ENCODE assay signal across 25 cellular contexts in the genomic region with DNA sequence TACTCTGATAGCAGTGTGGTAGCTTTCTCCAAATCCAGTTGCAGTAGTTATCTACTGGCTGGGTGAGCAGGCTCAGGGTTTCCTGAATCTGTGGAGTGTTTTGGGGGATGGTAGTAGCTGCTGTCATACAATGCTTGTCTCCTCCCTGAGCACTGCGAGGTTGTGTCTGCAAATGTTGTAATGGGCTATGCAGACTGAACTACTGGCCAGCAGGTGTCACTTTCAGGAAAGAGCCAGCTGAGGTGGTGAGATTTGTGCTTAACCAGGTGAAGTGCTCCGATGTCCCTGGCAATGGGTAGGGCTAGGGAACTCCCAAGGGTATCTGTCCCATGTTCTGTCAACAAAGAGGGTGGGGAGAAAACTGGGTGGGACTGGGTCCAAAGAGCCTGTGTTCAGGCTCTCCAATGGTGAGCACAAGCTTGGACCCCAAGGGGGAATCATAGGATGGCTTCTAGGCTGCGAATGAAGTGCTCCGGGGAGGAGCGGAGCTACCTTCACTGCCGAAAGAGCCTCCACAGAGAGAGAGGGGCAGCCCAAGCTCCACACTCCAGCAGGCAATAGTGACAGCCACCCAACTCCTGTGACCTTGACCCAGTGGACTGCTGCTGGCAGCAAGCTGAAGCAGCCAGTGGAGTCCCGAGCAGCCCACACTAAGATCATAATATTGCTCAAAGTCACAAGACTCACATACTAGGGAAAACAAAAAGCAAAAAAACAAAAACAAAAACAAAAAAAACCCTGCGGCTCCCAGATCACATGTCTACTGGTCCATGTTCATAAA.
DNase-seq lines count a peak whose midpoint lies in the region; FAIRE-seq and TF ChIP-seq lines count a peak whose summit lies in the region.
"Had no signal": no experiment of that assay in that cellular context is flagged by ENCODE, and none has a peak within 500 bp of the region (broad histone marks: within the 10 kb centered on the region; RNA-seq: fewer than 3 reads in every experiment).

No MANE protein-coding gene starts in this region.

- no peak overlapping the region; a peak in 1 of 7 replicates for H3K27ac Mint-ChIP-seq in H9
- H3K27ac Mint-ChIP-seq: activated T-helper 1 cell treated with anti-CD3 and anti-CD28 coated beads, Interleukin-12 subunit alpha, Interleukin-12 subunit beta, Interleukin-2, Interleukin-4 antibody, amounts not matched to agents 30 ng/mL and 10 ng/mL and 1 ng/mL, durations not matched to agents 14 hours and 24 hours and 36 hours; CD4-positive, alpha-beta T cell; IgD-negative memory B cell; T-helper 17 cell had no signal

- H3K18ac ChIP-seq in H9 (ENCODE audit: insufficient read length, low read depth, low read length) (no peak overlapping the region), H1 (ENCODE audit: extremely low read depth, low read length) (no peak overlapping the region), mesendoderm (ENCODE audit: low read length) (no peak overlapping the region)

- POLR2A ChIA-PET in H1 (lab: Charles Lee; ENCODE audit: partially characterized antibody), result no interaction called here

- peak; percentile 36 to 51 for TF ChIP-seq RAD21 in H1 (IDR thresholded peaks at IDR 0.05 in 1 of 2, conservative IDR thresholded peaks at IDR 0.05 in 1 of 2; ENCODE audit: low read depth in 2 of 2, low read length in 2 of 2)

- in situ Hi-C loops in transverse colon (cut with MboI; ENCODE audit: low pct_ligation_motif_present in 1 of 4, low pct_unique_long_range_greater_than_20kb in 1 of 4, low sequenced_read_pairs in 3 of 4), result no loop called here

- CTCF ChIA-PET in H1 (lab: Charles Lee; ENCODE audit: partially characterized antibody), result interaction anchor here (0.6 to 1.4 kb wide), 5 partner anchors 9 to 917 kb away, joined by 3 read pairs; no protein-coding TSS in a partner anchor

- no peak overlapping the region for H2AK5ac ChIP-seq in H9 (ENCODE audit: insufficient read length, low read length)
- no peak overlapping the region for H2AK5ac ChIP-seq in H1 (ENCODE audit: low read depth, low read length)
- H2AK5ac ChIP-seq in mesendoderm (ENCODE audit: low read length), result no peak overlapping the region

- no CpG with 5 or more reads among the region's 8 CpGs for WGBS in H9 (ENCODE audit: extremely low coverage, insufficient read length, low lambda C conversion rate)
- 89% methylated on average over 5 of the region's 8 CpGs; no CpG with 5 or more reads in 1 of the 2 experiments for WGBS in H1 (ENCODE audit: extremely low coverage in 1 of 2, insufficient coverage in 1 of 2, insufficient read length in 1 of 2, insufficient replicate concordance in 2 of 2, low coverage in 1 of 2, low lambda C conversion rate in 2 of 2, missing lambda C conversion rate in 1 of 2), 2 experiments
- WGBS in mesendoderm (ENCODE audit: extremely low coverage, insufficient coverage, low lambda C conversion rate), result no CpG with 5 or more reads among the region's 8 CpGs
- WGBS in tibial nerve, 2 donors, result 88 to 94% methylated on average over 8 of the region's 8 CpGs
- WGBS in transverse colon (ENCODE audit: low coverage in 1 of 2), 2 donors, result 71 to 81% methylated on average over 1 to 8 of the region's 8 CpGs

- H3K4me1 ChIP-seq in H9 (ENCODE audit: insufficient read depth, low read length), result no peaks in the 10 kb centered on the region
- H3K4me1 ChIP-seq in NT2/D1 (ENCODE audit: insufficient read depth, insufficient read length), result no peaks in the 10 kb centered on the region
- no peaks in the 10 kb centered on the region for H3K4me1 ChIP-seq in H1 (replicated peaks in 1 of 4; ENCODE audit: control insufficient read depth in 3 of 4, insufficient read depth in 4 of 4, low read length in 3 of 4)
- H3K4me1 ChIP-seq in mesendoderm (ENCODE audit: control insufficient read depth, low read depth, low read length), result no peaks in the 10 kb centered on the region
- no peaks in the 10 kb centered on the region for H3K4me1 ChIP-seq in tibial nerve
- H3K4me1 ChIP-seq in transverse colon, result no peaks in the 10 kb centered on the region
- H3K4me1 ChIP-seq: gastroesophageal sphincter had no signal

- TF ChIP-seq EP300 in H1 (IDR thresholded peaks at IDR 0.05; ENCODE audit: borderline replicate concordance in 1 of 2, low read depth in 2 of 2, low read length in 2 of 2) (no peak), tibial nerve (IDR thresholded peaks at IDR 0.05) (no peak), transverse colon (IDR thresholded peaks at IDR 0.05; ENCODE audit: low read depth) (no peak)

- no peak for FAIRE-seq in H1 (lab: Jason Lieb, UNC)

- no peaks in the 10 kb centered on the region for H3K27me3 Mint-ChIP-seq in H9 (ENCODE audit: low read depth)
- H3K27me3 Mint-ChIP-seq: CD4-positive, alpha-beta T cell; IgD-negative memory B cell; T-helper 17 cell had no signal

- H3K9me3 ChIP-seq in H9 (ENCODE audit: control insufficient read depth, low read depth, low read length) (no peaks in the 10 kb centered on the region), NT2/D1 (ENCODE audit: insufficient read depth, low read length) (0 out of 2 replicates have a peak, but pooled peaks cover 9% of the 10 kb centered on the region), H1 (ENCODE audit: insufficient read depth in 2 of 2, low read depth in 1 of 2, low read length in 1 of 2) (no peaks in the 10 kb centered on the region), tibial nerve (peaks cover 0 to 43% (median 5%) of the 10 kb centered on the region in 4 donors), transverse colon (peaks cover 9 to 17% of the 10 kb centered on the region in 2 donors)
- H3K9me3 ChIP-seq: neutrophil had no signal

- H4K5ac ChIP-seq in H9 (ENCODE audit: insufficient read length, low read depth, low read length), result no peak overlapping the region
- H4K5ac ChIP-seq in H1 (ENCODE audit: insufficient read length, low read depth, low read length), result no peak overlapping the region
- no peak overlapping the region for H4K5ac ChIP-seq in mesendoderm (ENCODE audit: low read length)

- H3K27ac ChIP-seq in H9 (ENCODE audit: insufficient read length, low read depth, low read length) (no peak overlapping the region), H1 (ENCODE audit: low read depth, low read length) (no peak overlapping the region), mesendoderm (ENCODE audit: low read depth, low read length) (no peak overlapping the region), tibial nerve (no peak overlapping the region), transverse colon (no peak overlapping the region)
- H3K27ac ChIP-seq: cardiac muscle cell, gastroesophageal sphincter, neutrophil had no signal

- H3K36me3 ChIP-seq in NT2/D1 (ENCODE audit: insufficient read depth, insufficient read length, low read length), result no peaks in the 10 kb centered on the region
- H3K36me3 ChIP-seq in H1 (ENCODE audit: control insufficient read depth in 2 of 4, insufficient read depth in 4 of 4, low read length in 3 of 4), result no peaks in the 10 kb centered on the region
- no peaks in the 10 kb centered on the region for H3K36me3 ChIP-seq in mesendoderm (ENCODE audit: control insufficient read depth, insufficient read depth, low read length)
- H3K36me3 ChIP-seq in tibial nerve, result no peaks in the 10 kb centered on the region
- H3K36me3 ChIP-seq in transverse colon, result no peaks in the 10 kb centered on the region
- H3K36me3 ChIP-seq: cardiac muscle cell, gastroesophageal sphincter, neutrophil had no signal

- H3K36me3 Mint-ChIP-seq in H9 (ENCODE audit: insufficient read depth in 1 of 3, low read depth in 3 of 3), result peaks cover 0 to 8% (median 0%) of the 10 kb centered on the region in 3 experiments; a peak in 3 of 7 replicates
- H3K36me3 Mint-ChIP-seq: IgD-negative memory B cell had no signal

- H2BK120ac ChIP-seq in H9 (ENCODE audit: low read depth, low read length, poor library complexity, severe bottlenecking) (no peak overlapping the region), H1 (replicated peaks; ENCODE audit: low read depth, low read length) (no peak overlapping the region), mesendoderm (ENCODE audit: low read depth, low read length) (no peak overlapping the region)

- H2BK5ac ChIP-seq in H9 (ENCODE audit: insufficient read length, low read length) (no peak overlapping the region), H1 (ENCODE audit: low read depth, low read length) (no peak overlapping the region), mesendoderm (ENCODE audit: low read length) (no peak overlapping the region)

- H3K4me2 ChIP-seq in H9 (ENCODE audit: insufficient read depth, insufficient read length, low read length) (no peak overlapping the region), H1 (ENCODE audit: insufficient read depth in 1 of 2, low read depth in 2 of 2, low read length in 2 of 2) (no peak overlapping the region), mesendoderm (ENCODE audit: low read length) (no peak overlapping the region)

- H2BK15ac ChIP-seq in H9 (ENCODE audit: low read depth, low read length) (no peak overlapping the region; the same call in 1 of the 2 replicates), H1 (ENCODE audit: low read length) (no peak overlapping the region), mesendoderm (replicated peaks; ENCODE audit: low read depth) (no peak overlapping the region)

- H3K4me1 Mint-ChIP-seq in H9, result no peaks in the 10 kb centered on the region
- H3K4me1 Mint-ChIP-seq: IgD-negative memory B cell, T-helper 17 cell had no signal

- DNase-seq in H9, result peak; percentile 51
- DNase-seq in NT2/D1 (ENCODE audit: low read depth, low spot score), result peak; percentile 11
- DNase-seq in H1 (ENCODE audit: low read depth in 1 of 2, low spot score in 2 of 2), result no peak
- DNase-seq in mesendoderm, result peak; percentile 54
- DNase-seq in tibial nerve (ENCODE audit: low spot score in 2 of 2), result no peak
- DNase-seq in T1000 (lab: John Stamatoyannopoulos, UW), result no peak
- DNase-seq in transverse colon, result no peak
- DNase-seq: activated naive CD4-positive, alpha-beta T cell treated with anti-CD3 and anti-CD28 coated beads, Interleukin-2, amount 50 U/mL, for 16 hours; amygdala; CD4-positive, alpha-beta T cell; cortex of kidney; DMS79; HCEC 1CT; kidney glomerular epithelial cell; NCI-H1417; NCI-H2107; NCI-H446 treated with DMSO at 0.1 percent for 48 hours; NK-92 treated with Interleukin-12 subunit alpha and Interleukin-12 subunit beta, amount 100 ng/mL, for 24 hours; T-helper 17 cell; trophoblast cell had no signal

- intact Hi-C loops in transverse colon (cut with DNase I; ENCODE audit: low total_unique reads), result no loop called here

- H2BK20ac ChIP-seq in H9 (ENCODE audit: low read depth, low read length, poor library complexity, severe bottlenecking) (no peak overlapping the region), H1 (ENCODE audit: low read length) (no peak overlapping the region)

- H3T11ph ChIP-seq in H9 (ENCODE audit: low read length), result no peak overlapping the region

- H3K9me3 Mint-ChIP-seq in H9, result peaks cover 10 to 16% of the 10 kb centered on the region in 2 experiments; a peak in 4 of 5 replicates

- no peaks in the 10 kb centered on the region for H4K20me1 ChIP-seq in H9 (ENCODE audit: control insufficient read depth, insufficient read depth, insufficient read length)
- no peaks in the 10 kb centered on the region for H4K20me1 ChIP-seq in H1 (replicated peaks in 1 of 2; ENCODE audit: control insufficient read depth in 1 of 2, insufficient read depth in 2 of 2, low read length in 2 of 2)

- no peak overlapping the region for H2BK12ac ChIP-seq in H9 (ENCODE audit: insufficient read length, low read depth, low read length)
- no peak overlapping the region for H2BK12ac ChIP-seq in H1 (ENCODE audit: low read depth, low read length)

- no peak overlapping the region for H3K4me3 ChIP-seq in NT2/D1 (ENCODE audit: insufficient read length, low read depth)
- no peak overlapping the region for H3K4me3 ChIP-seq in H1 (ENCODE audit: extremely low read depth in 1 of 4, insufficient read depth in 2 of 4, low read depth in 3 of 4, low read length in 4 of 4)
- H3K4me3 ChIP-seq in mesendoderm (ENCODE audit: low read length), result no peak overlapping the region
- H3K4me3 ChIP-seq in tibial nerve, result no peak overlapping the region
- H3K4me3 ChIP-seq in transverse colon, result no peak overlapping the region
- H3K4me3 ChIP-seq: cardiac muscle cell, gastroesophageal sphincter had no signal

- TF ChIP-seq CTCF in H9 (conservative IDR thresholded peaks at IDR 0.05), result peak; percentile 57; the same call in 2 of the 3 replicates
- TF ChIP-seq CTCF in H1 (IDR thresholded peaks at IDR 0.05; ENCODE audit: control extremely low read depth in 1 of 3, insufficient read depth in 1 of 3, low read depth in 1 of 3, low read length in 3 of 3), result peak; percentile 17 to 61 (median 21); a peak in 3 of 4 replicates
- no peak for TF ChIP-seq CTCF in tibial nerve (IDR thresholded peaks at IDR 0.05)
- no peak for TF ChIP-seq CTCF in transverse colon (IDR thresholded peaks at IDR 0.05)

- H3K4ac ChIP-seq in H9 (ENCODE audit: low read depth, low read length), result no peak overlapping the region
- no peak overlapping the region for H3K4ac ChIP-seq in H1 (replicated peaks; ENCODE audit: insufficient read length, low read depth, low read length)
- no peak overlapping the region for H3K4ac ChIP-seq in mesendoderm (ENCODE audit: low read depth, low read length)

- H3K14ac ChIP-seq in H9 (ENCODE audit: insufficient read depth, low read length) (no peak overlapping the region), H1 (ENCODE audit: insufficient read length) (no peak overlapping the region)

- H4K8ac ChIP-seq in H9 (replicated peaks; ENCODE audit: insufficient read length, low read depth, low read length) (no peak overlapping the region), H1 (ENCODE audit: extremely low read depth, insufficient read depth, low read length) (no peak overlapping the region), mesendoderm (ENCODE audit: low read depth, low read length) (no peak overlapping the region)

- H4K91ac ChIP-seq in H9 (ENCODE audit: insufficient read length, low read depth, low read length) (no peak overlapping the region), H1 (replicated peaks; ENCODE audit: insufficient read length, low read length) (no peak overlapping the region)

- H2AFZ ChIP-seq in H9 (ENCODE audit: low read length) (no peak overlapping the region), H1 (ENCODE audit: low read length) (no peak overlapping the region)

- H3K79me2 ChIP-seq in H9 (ENCODE audit: insufficient read depth, low read length), result no peaks in the 10 kb centered on the region
- no peaks in the 10 kb centered on the region for H3K79me2 ChIP-seq in H1 (ENCODE audit: control insufficient read depth in 1 of 2, insufficient read depth in 2 of 2, low read length in 2 of 2)
- no peaks in the 10 kb centered on the region for H3K79me2 ChIP-seq in mesendoderm (ENCODE audit: control insufficient read depth, insufficient read depth, low read length)

- H3K79me1 ChIP-seq in H9 (ENCODE audit: insufficient read depth, low read depth, low read length, poor library complexity, severe bottlenecking) (no peaks in the 10 kb centered on the region), H1 (ENCODE audit: low read depth, low read length) (no peaks in the 10 kb centered on the region), mesendoderm (ENCODE audit: low read length) (no peaks in the 10 kb centered on the region)

- TF ChIP-seq POLR2A in H1 (IDR thresholded peaks at IDR 0.05; ENCODE audit: control extremely low read depth in 1 of 2, low read depth in 2 of 2, low read length in 2 of 2), result no peak
- TF ChIP-seq POLR2A in tibial nerve (IDR thresholded peaks at IDR 0.05), result no peak
- TF ChIP-seq POLR2A in transverse colon (IDR thresholded peaks at IDR 0.05), result no peak

- H3K56ac ChIP-seq in H9 (ENCODE audit: insufficient read length, low read depth, low read length), result no peak overlapping the region
- H3K56ac ChIP-seq in H1 (replicated peaks; ENCODE audit: insufficient read length, low read depth, low read length), result no peak overlapping the region
- no peak overlapping the region for H3K56ac ChIP-seq in mesendoderm (ENCODE audit: low read length)

- H3K27me3 ChIP-seq in H9 (ENCODE audit: insufficient read depth, low read length) (no peaks in the 10 kb centered on the region), NT2/D1 (ENCODE audit: insufficient read depth, insufficient read length) (no peaks in the 10 kb centered on the region), H1 (replicated peaks in 1 of 4; ENCODE audit: control insufficient read depth in 3 of 4, extremely low read depth in 1 of 4, insufficient read depth in 3 of 4, low read length in 3 of 4) (no peaks in the 10 kb centered on the region), mesendoderm (ENCODE audit: insufficient read depth, low read length, poor library complexity) (no peaks in the 10 kb centered on the region), tibial nerve (no peaks in the 10 kb centered on the region), transverse colon (no peaks in the 10 kb centered on the region)
- H3K27me3 ChIP-seq: cardiac muscle cell, gastroesophageal sphincter, neutrophil had no signal

- H3K9ac ChIP-seq in H9 (ENCODE audit: extremely low read depth, insufficient read length, low read length), result no peak overlapping the region
- no peak overlapping the region for H3K9ac ChIP-seq in NT2/D1 (ENCODE audit: insufficient read length, low read depth)
- no peak overlapping the region for H3K9ac ChIP-seq in H1 (replicated peaks in 1 of 4; ENCODE audit: extremely low read depth in 1 of 4, low read depth in 3 of 4, low read length in 3 of 4)
- H3K9ac ChIP-seq in mesendoderm (ENCODE audit: low read length), result no peak overlapping the region

- H3K23me2 ChIP-seq in H9 (ENCODE audit: insufficient read length, low read depth, low read length, poor library complexity, severe bottlenecking) (no peaks in the 10 kb centered on the region), H1 (ENCODE audit: low read depth, low read length) (no peaks in the 10 kb centered on the region)

- H3K23ac ChIP-seq in H9 (ENCODE audit: insufficient read length, low read depth, low read length) (no peak overlapping the region), H1 (ENCODE audit: insufficient read length) (no peak overlapping the region), mesendoderm (ENCODE audit: low read length) (no peak overlapping the region)

- no peak overlapping the region for H3K4me3 Mint-ChIP-seq in H9
- H3K4me3 Mint-ChIP-seq: activated T-helper 1 cell treated with anti-CD3 and anti-CD28 coated beads, Interleukin-12 subunit alpha, Interleukin-12 subunit beta, Interleukin-2, Interleukin-4 antibody, amounts not matched to agents 30 ng/mL and 10 ng/mL and 1 ng/mL, durations not matched to agents 14 hours and 24 hours and 36 hours; CD4-positive, alpha-beta T cell; IgD-negative memory B cell; T-helper 17 cell had no signal

Comparison
In these comparisons a context has a peak if more than half of its experiments do, and no peak if none do; other contexts are left out.
1. DNase-seq: peak in H9 (single experiment), NT2/D1 (single experiment) and mesendoderm (single experiment); none in H1 (0 of 2), tibial nerve (0 of 2), T1000 (single experiment) and transverse colon (single experiment).
2. CTCF ChIP-seq: peak in H9 (single experiment) and H1 (3 of 3); none in tibial nerve (0 of 5) and transverse colon (0 of 5).